27 cellular contexts compared by ENCODE assay signal in the genomic region with DNA sequence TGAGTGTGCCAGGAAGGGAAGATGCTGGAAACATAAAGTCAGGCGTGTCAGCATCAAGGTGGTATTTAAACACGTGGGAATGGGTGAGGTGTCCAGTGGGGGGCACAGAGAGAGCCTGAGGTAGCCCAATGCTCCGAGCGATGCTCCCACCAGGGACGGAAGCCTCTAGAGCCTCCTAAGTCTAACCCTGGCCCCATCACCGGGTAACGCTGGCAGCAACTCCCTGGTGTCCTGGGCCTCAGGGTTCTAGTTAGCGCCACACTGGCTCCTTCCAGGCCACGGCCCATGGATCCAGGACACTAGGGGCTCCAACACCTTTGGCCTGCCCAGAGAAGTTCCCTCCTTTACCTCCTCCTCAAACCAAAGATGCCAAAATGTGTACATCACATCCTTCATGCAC.
"Had no signal": no experiment of that assay in that cellular context is flagged by ENCODE, and none has a peak within 500 bp of the region (broad histone marks: within the 10 kb centered on the region; RNA-seq: fewer than 3 reads in every experiment).

No MANE protein-coding gene starts in this region.

- H3K27ac Mint-ChIP-seq: activated CD8-positive, alpha-beta T cell treated with anti-CD3 and anti-CD28 coated beads for 36 hours; activated naive CD8-positive, alpha-beta T cell; dendritic cell treated with granulocyte-macrophage colony-stimulating factor and Interleukin-4, amounts not matched to agents 40 ng/mL and 50 ng/mL, for 4 days; endodermal cell; WTC11 had no signal

- H3K4me3 Mint-ChIP-seq: activated CD8-positive, alpha-beta T cell treated with anti-CD3 and anti-CD28 coated beads for 36 hours; activated naive CD8-positive, alpha-beta T cell; activated T-cell treated with anti-CD3 and anti-CD28 coated beads, Interleukin-2, amount 50 U/mL, for 4 hours; activated T-helper 17 cell treated with anti-CD3 and anti-CD28 coated beads, Interleukin-2, amount 50 U/mL, for 72 hours; dendritic cell treated with granulocyte-macrophage colony-stimulating factor and Interleukin-4, amounts not matched to agents 40 ng/mL and 50 ng/mL, for 4 days; endodermal cell; WTC11 had no signal

- H3K4me3 ChIP-seq: colonic mucosa, dorsolateral prefrontal cortex had no signal

- H3K9me3 ChIP-seq: colonic mucosa had no signal

- H3K36me3 ChIP-seq: colonic mucosa had no signal

- H3K4me1 ChIP-seq: colonic mucosa had no signal

- DNase-seq: activated CD4-positive, alpha-beta T cell treated with anti-CD3 and anti-CD28 coated beads for 48 hours; activated CD4-positive, alpha-beta T cell treated with anti-CD3 and anti-CD28 coated beads, Interleukin-2, amount 50 U/mL, for 1 hour; activated CD4-positive, alpha-beta T cell treated with anti-CD3 and anti-CD28 coated beads, Interleukin-2, amount 50 U/mL, for 48 hours; activated CD8-positive, alpha-beta memory T cell treated with anti-CD3 and anti-CD28 coated beads for 24 hours; activated effector memory CD4-positive, alpha-beta T cell treated with Interleukin-2 at 50 U/mL for 16 hours; activated gamma-delta T cell treated with Interleukin-2 at 50 U/mL for 16 hours; activated naive CD4-positive, alpha-beta T cell treated with anti-CD3 and anti-CD28 coated beads, Interleukin-2, amount 50 U/mL, for 16 hours; activated naive CD4-positive, alpha-beta T cell treated with Interleukin-2 at 50 U/mL for 16 hours; activated T-cell treated with anti-CD3 and anti-CD28 coated beads, Interleukin-2, amount 50 U/mL, for 4 hours; amniotic stem cell; anterior cingulate cortex; brain microvascular endothelial cell; caudate nucleus; colonic mucosa; dorsolateral prefrontal cortex; effector memory CD4-positive, alpha-beta T cell; endodermal cell; foreskin fibroblast; T-helper 2 cell had no signal

- H3K4me1 Mint-ChIP-seq: activated T-helper 17 cell treated with anti-CD3 and anti-CD28 coated beads, Interleukin-2, amount 50 U/mL, for 72 hours; endodermal cell; WTC11 had no signal

- H3K27me3 Mint-ChIP-seq: activated CD8-positive, alpha-beta T cell treated with anti-CD3 and anti-CD28 coated beads for 36 hours; activated naive CD8-positive, alpha-beta T cell; activated T-helper 17 cell treated with anti-CD3 and anti-CD28 coated beads, Interleukin-2, amount 50 U/mL, for 72 hours; dendritic cell treated with granulocyte-macrophage colony-stimulating factor and Interleukin-4, amounts not matched to agents 40 ng/mL and 50 ng/mL, for 4 days had no signal

- H3K9me3 Mint-ChIP-seq: activated CD8-positive, alpha-beta T cell treated with anti-CD3 and anti-CD28 coated beads for 36 hours; activated T-cell treated with anti-CD3 and anti-CD28 coated beads, Interleukin-2, amount 50 U/mL, for 4 hours; activated T-helper 17 cell treated with anti-CD3 and anti-CD28 coated beads, Interleukin-2, amount 50 U/mL, for 72 hours; dendritic cell treated with granulocyte-macrophage colony-stimulating factor and Interleukin-4, amounts not matched to agents 40 ng/mL and 50 ng/mL, for 4 days; endodermal cell; WTC11 had no signal

- H3K27ac ChIP-seq: brain microvascular endothelial cell, colonic mucosa, VCaP had no signal

- H3K27me3 ChIP-seq: brain microvascular endothelial cell, colonic mucosa, dorsolateral prefrontal cortex had no signal

- ATAC-seq: activated CD4-positive, CD25-positive, alpha-beta regulatory T cell treated with anti-CD3 and anti-CD28 coated beads, Interleukin-2, amount 50 U/mL, for 24 hours; activated CD8-positive, alpha-beta T cell treated with anti-CD3 and anti-CD28 coated beads for 36 hours; activated T-cell treated with anti-CD3 and anti-CD28 coated beads, Interleukin-2, amount 50 U/mL, for 4 hours; activated T-helper 17 cell treated with anti-CD3 and anti-CD28 coated beads, Interleukin-2, amount 50 U/mL, for 72 hours; esophagus mucosa; WTC11 had no signal
